ENCODE assay signal across 32 cellular contexts in genomic region chr9:83294816-83295215, GRCh38.
"Had no signal": no experiment of that assay in that cellular context is flagged by ENCODE, and none has a peak within 500 bp of the region (broad histone marks: within the 10 kb centered on the region; RNA-seq: fewer than 3 reads in every experiment).

No MANE protein-coding gene starts in this region.

- H3K9me3 ChIP-seq: adrenal gland, ascending aorta, body of pancreas, breast epithelium had no signal

- H3K27ac ChIP-seq: adrenal gland, ascending aorta, body of pancreas, brain microvascular endothelial cell, breast epithelium, cardiac muscle cell had no signal

- H3K4me1 ChIP-seq: ascending aorta, body of pancreas, breast epithelium had no signal

- H3K36me3 ChIP-seq: adrenal gland, brain microvascular endothelial cell, breast epithelium, cardiac muscle cell had no signal

- DNase-seq: activated effector memory CD4-positive, alpha-beta T cell treated with anti-CD3 and anti-CD28 coated beads, Interleukin-2, amount 50 U/mL, for 16 hours; activated effector memory CD4-positive, alpha-beta T cell treated with Interleukin-2 at 50 U/mL for 16 hours; activated gamma-delta T cell; activated gamma-delta T cell treated with Interleukin-2 at 50 U/mL for 16 hours; activated naive CD4-positive, alpha-beta T cell; activated naive CD4-positive, alpha-beta T cell treated with anti-CD3 and anti-CD28 coated beads for 36 hours; activated naive CD4-positive, alpha-beta T cell treated with anti-CD3 and anti-CD28 coated beads, Interleukin-2, amount 10 ng/mL, durations not matched to agents 7 days and 5 days; activated naive CD4-positive, alpha-beta T cell treated with anti-CD3 and anti-CD28 coated beads, Interleukin-2, amount 50 U/mL, for 16 hours; activated naive CD4-positive, alpha-beta T cell treated with Interleukin-2 at 50 U/mL for 16 hours; activated naive CD8-positive, alpha-beta T cell treated with anti-CD3 and anti-CD28 coated beads for 36 hours; activated naive CD8-positive, alpha-beta T cell treated with anti-CD3 and anti-CD28 coated beads, Interleukin-2, amount 10 ng/mL, durations not matched to agents 7 days and 5 days; activated naive CD8-positive, alpha-beta T cell treated with anti-CD3 and anti-CD28 coated beads, Interleukin-2, amount 50 U/mL, for 24 hours; activated T-cell treated with anti-CD3 and anti-CD28 coated beads for 4 hours; activated T-cell treated with anti-CD3 and anti-CD28 coated beads, Interleukin-2, amount 50 U/mL, for 1 hour; activated T-cell treated with anti-CD3 and anti-CD28 coated beads, Interleukin-2, amount 50 U/mL, for 24 hours; activated T-cell treated with anti-CD3 and anti-CD28 coated beads, Interleukin-2, amount 50 U/mL, for 4 hours; activated T-cell treated with anti-CD3 and anti-CD28 coated beads, Interleukin-2, amount 50 U/mL, for 48 hours; activated T-cell treated with anti-CD3 and anti-CD28 coated beads, Interleukin-2, amount 50 U/mL, for 72 hours; adrenal gland; amniotic stem cell; amygdala; anterior cingulate cortex; aorta; body of pancreas; brain microvascular endothelial cell; caudate nucleus; central memory CD4-positive, alpha-beta T cell; cerebellar nuclear complex had no signal

- H3K4me3 ChIP-seq: adrenal gland, ascending aorta, body of pancreas, breast epithelium, cardiac muscle cell had no signal

- H3K27me3 ChIP-seq: adrenal gland, ascending aorta, body of pancreas, brain microvascular endothelial cell, cardiac muscle cell had no signal

- FAIRE-seq: astrocyte had no signal
